ENCODE assay signal across 22 cellular contexts in genomic region chr15:65072027-65072426, GRCh38. TPM values are rescaled to one million over a fixed set of nuclear protein-coding genes. Genes with fewer than 3 reads are reported as not detected.
DNase-seq lines count a peak whose midpoint lies in the region; ATAC-seq and TF ChIP-seq lines count a peak whose summit lies in the region.
"Had no signal": no experiment of that assay in that cellular context is flagged by ENCODE, and none has a peak within 500 bp of the region (broad histone marks: within the 10 kb centered on the region; RNA-seq: fewer than 3 reads in every experiment).

No MANE protein-coding gene starts in this region.

- ATAC-seq in WTC11 (no peak), HG03039 (IDR thresholded peaks at IDR 0.05; ENCODE audit: unreplicated experiment) (no peak), HG02885 (IDR thresholded peaks at IDR 0.05; ENCODE audit: poor library complexity, unreplicated experiment) (no peak)
- ATAC-seq: activated CD4-positive, alpha-beta T cell treated with anti-CD3 and anti-CD28 coated beads for 36 hours; stimulated activated effector memory CD8-positive, alpha-beta T cell treated with anti-CD3 and anti-CD28 coated beads, Interleukin-12 subunit alpha, Interleukin-12 subunit beta, amount 100 ng/mL, for 72 hours had no signal

- TF ChIP-seq EP300 in stomach (IDR thresholded peaks at IDR 0.05), result no peak

- peaks cover 11% of the 10 kb centered on the region for H3K9me3 Mint-ChIP-seq in WTC11
- H3K9me3 Mint-ChIP-seq: immature natural killer cell; stimulated activated effector memory CD8-positive, alpha-beta T cell treated with anti-CD3 and anti-CD28 coated beads, Interleukin-12 subunit alpha, Interleukin-12 subunit beta, amount 100 ng/mL, for 72 hours had no signal

- H3K27me3 ChIP-seq in right atrium auricular region (no peaks in the 10 kb centered on the region), stomach (peaks cover 4 to 29% (median 22%) of the 10 kb centered on the region in 3 donors)

- TF ChIP-seq CTCF in GM10266 (IDR thresholded peaks at IDR 0.05; ENCODE audit: control insufficient read depth, insufficient read depth, low read depth, missing control alignments) (no peak), right atrium auricular region (IDR thresholded peaks at IDR 0.05) (no peak), stomach (IDR thresholded peaks at IDR 0.05) (no peak), WTC11 (IDR thresholded peaks at IDR 0.05) (no peak)

- no peak for TF ChIP-seq POLR2A in stomach (IDR thresholded peaks at IDR 0.05)

- peak; percentile 49 for DNase-seq in GM10266 (ENCODE audit: extremely low spot score)
- DNase-seq in right atrium auricular region (ENCODE audit: low spot score), result no peak
- DNase-seq in stomach, result no peak
- no peak for DNase-seq in WTC11 (ENCODE audit: low spot score)
- DNase-seq in NCI-H510A (lab: John Stamatoyannopoulos, UW), result no peak
- DNase-seq: activated CD4-positive, alpha-beta T cell treated with anti-CD3 and anti-CD28 coated beads for 36 hours; activated naive CD4-positive, alpha-beta T cell treated with Interleukin-2 at 50 U/mL for 16 hours; Calu3; effector CD8-positive, alpha-beta T cell; immature natural killer cell; NCI-H1417 treated with DMSO at 0.1 percent for 48 hours; NK-92 treated with Interleukin-12 subunit alpha and Interleukin-12 subunit beta, amount 100 ng/mL, for 24 hours; SHP77; small intestine; T-helper 2 cell had no signal

- H3K4me3 ChIP-seq in right atrium auricular region (no peak overlapping the region), stomach (no peak overlapping the region)
- H3K4me3 ChIP-seq: neural progenitor cell had no signal

- H3K9me3 ChIP-seq in right atrium auricular region (no peaks in the 10 kb centered on the region), stomach (no peaks in the 10 kb centered on the region)

- no peak overlapping the region for H3K4me3 Mint-ChIP-seq in WTC11
- H3K4me3 Mint-ChIP-seq: activated CD4-positive, alpha-beta T cell treated with anti-CD3 and anti-CD28 coated beads for 36 hours; brain; immature natural killer cell; neural progenitor cell; stimulated activated effector memory CD8-positive, alpha-beta T cell treated with anti-CD3 and anti-CD28 coated beads, Interleukin-12 subunit alpha, Interleukin-12 subunit beta, amount 100 ng/mL, for 72 hours had no signal

- CTCF ChIA-PET in WTC11 (lab: Charles Lee), result no interaction called here

- intact Hi-C loops in stomach (cut with DNase I; ENCODE audit: low total_unique reads), result no loop called here

- POLR2A ChIA-PET in WTC11 (lab: Charles Lee), result no interaction called here

- H3K27me3 Mint-ChIP-seq in WTC11 (ENCODE audit: low read depth), result peaks cover 17% of the 10 kb centered on the region

- 54 to 80% (median 74%) methylated on average over 1 of the region's 1 CpG for WGBS in stomach, 5 donors

- H3K27ac ChIP-seq in cingulate gyrus (ENCODE audit: low read depth, low read length) (peak overlapping the region; percentile 58), right atrium auricular region (peak overlapping the region; percentile 91 to 98), stomach (peak overlapping the region in 4 of 5 donors; percentile 20 to 88 (median 62))
- H3K27ac ChIP-seq: neural progenitor cell had no signal

- no peaks in the 10 kb centered on the region for H3K36me3 ChIP-seq in right atrium auricular region
- no peaks in the 10 kb centered on the region for H3K36me3 ChIP-seq in stomach
- H3K36me3 ChIP-seq: neural progenitor cell had no signal

- H3K4me1 ChIP-seq in right atrium auricular region (peaks cover 0 to 59% of the 10 kb centered on the region in 2 donors), stomach (peaks cover 41 to 54% (median 45%) of the 10 kb centered on the region in 4 donors)

- peaks cover 22% of the 10 kb centered on the region for H3K4me1 Mint-ChIP-seq in WTC11

- H3K36me3 Mint-ChIP-seq in WTC11, result peaks cover 4% of the 10 kb centered on the region; the same call in 1 of the 2 replicates
- H3K36me3 Mint-ChIP-seq: brain; stimulated activated effector memory CD8-positive, alpha-beta T cell treated with anti-CD3 and anti-CD28 coated beads, Interleukin-12 subunit alpha, Interleukin-12 subunit beta, amount 100 ng/mL, for 72 hours had no signal

- no peak overlapping the region for H3K27ac Mint-ChIP-seq in WTC11
- H3K27ac Mint-ChIP-seq: activated CD4-positive, alpha-beta T cell treated with anti-CD3 and anti-CD28 coated beads for 36 hours; immature natural killer cell; neural progenitor cell; stimulated activated effector memory CD8-positive, alpha-beta T cell treated with anti-CD3 and anti-CD28 coated beads, Interleukin-12 subunit alpha, Interleukin-12 subunit beta, amount 100 ng/mL, for 72 hours had no signal

TF ChIP-seq in WTC11, 78 proteins besides CTCF, POLR2A, EP300 and RAD21:
- TF ChIP-seq SOX15 (CRISPR knock-in tag; IDR thresholded peaks at IDR 0.05) (no peak), ZNF317 (CRISPR knock-in tag; IDR thresholded peaks at IDR 0.05; ENCODE audit: borderline replicate concordance, low read depth) (no peak), RORB (CRISPR knock-in tag; IDR thresholded peaks at IDR 0.05) (no peak), KAT7 (CRISPR knock-in tag; IDR thresholded peaks at IDR 0.05; ENCODE audit: borderline replicate concordance) (no peak), ZNF219 (CRISPR knock-in tag; IDR thresholded peaks at IDR 0.05; ENCODE audit: borderline replicate concordance) (no peak), MXD4 (CRISPR knock-in tag; IDR thresholded peaks at IDR 0.05; ENCODE audit: borderline replicate concordance) (no peak), ZBTB43 (CRISPR knock-in tag; IDR thresholded peaks at IDR 0.05) (no peak), NFATC4 (CRISPR knock-in tag; IDR thresholded peaks at IDR 0.05) (no peak)
- TF ChIP-seq, protein P1, sequence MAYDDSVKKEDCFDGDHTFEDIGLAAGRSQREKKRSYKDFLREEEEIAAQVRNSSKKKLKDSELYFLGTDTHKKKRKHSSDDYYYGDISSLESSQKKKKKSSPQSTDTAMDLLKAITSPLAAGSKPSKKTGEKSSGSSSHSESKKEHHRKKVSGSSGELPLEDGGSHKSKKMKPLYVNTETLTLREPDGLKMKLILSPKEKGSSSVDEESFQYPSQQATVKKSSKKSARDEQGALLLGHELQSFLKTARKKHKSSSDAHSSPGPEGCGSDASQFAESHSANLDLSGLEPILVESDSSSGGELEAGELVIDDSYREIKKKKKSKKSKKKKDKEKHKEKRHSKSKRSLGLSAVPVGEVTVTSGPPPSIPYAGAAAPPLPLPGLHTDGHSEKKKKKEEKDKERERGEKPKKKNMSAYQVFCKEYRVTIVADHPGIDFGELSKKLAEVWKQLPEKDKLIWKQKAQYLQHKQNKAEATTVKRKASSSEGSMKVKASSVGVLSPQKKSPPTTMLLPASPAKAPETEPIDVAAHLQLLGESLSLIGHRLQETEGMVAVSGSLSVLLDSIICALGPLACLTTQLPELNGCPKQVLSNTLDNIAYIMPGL (CRISPR knock-in tag; IDR thresholded peaks at IDR 0.05), result no peak
- TF ChIP-seq, protein P2, sequence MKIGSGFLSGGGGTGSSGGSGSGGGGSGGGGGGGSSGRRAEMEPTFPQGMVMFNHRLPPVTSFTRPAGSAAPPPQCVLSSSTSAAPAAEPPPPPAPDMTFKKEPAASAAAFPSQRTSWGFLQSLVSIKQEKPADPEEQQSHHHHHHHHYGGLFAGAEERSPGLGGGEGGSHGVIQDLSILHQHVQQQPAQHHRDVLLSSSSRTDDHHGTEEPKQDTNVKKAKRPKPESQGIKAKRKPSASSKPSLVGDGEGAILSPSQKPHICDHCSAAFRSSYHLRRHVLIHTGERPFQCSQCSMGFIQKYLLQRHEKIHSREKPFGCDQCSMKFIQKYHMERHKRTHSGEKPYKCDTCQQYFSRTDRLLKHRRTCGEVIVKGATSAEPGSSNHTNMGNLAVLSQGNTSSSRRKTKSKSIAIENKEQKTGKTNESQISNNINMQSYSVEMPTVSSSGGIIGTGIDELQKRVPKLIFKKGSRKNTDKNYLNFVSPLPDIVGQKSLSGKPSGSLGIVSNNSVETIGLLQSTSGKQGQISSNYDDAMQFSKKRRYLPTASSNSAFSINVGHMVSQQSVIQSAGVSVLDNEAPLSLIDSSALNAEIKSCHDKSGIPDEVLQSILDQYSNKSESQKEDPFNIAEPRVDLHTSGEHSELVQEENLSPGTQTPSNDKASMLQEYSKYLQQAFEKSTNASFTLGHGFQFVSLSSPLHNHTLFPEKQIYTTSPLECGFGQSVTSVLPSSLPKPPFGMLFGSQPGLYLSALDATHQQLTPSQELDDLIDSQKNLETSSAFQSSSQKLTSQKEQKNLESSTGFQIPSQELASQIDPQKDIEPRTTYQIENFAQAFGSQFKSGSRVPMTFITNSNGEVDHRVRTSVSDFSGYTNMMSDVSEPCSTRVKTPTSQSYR (CRISPR knock-in tag; IDR thresholded peaks at IDR 0.05), result no peak

RNA-seq across cellular contexts. Expression of gene RASL12, which starts 4.2 kb away (rescaled TPM):
- total RNA-seq in right atrium auricular region, result 100 to 1,000 TPM in 1 of 2 donors, 10 to 100 TPM in 1; 83.3 to 183 TPM
- total RNA-seq in stomach, result 10 to 100 TPM in 2 of 5 donors, 1 to 10 TPM in 2, under 1 TPM in 1; 0.58 to 27.7 (median 9.6) TPM
- polyA plus RNA-seq in stomach, result 10 to 100 TPM in 2 of 3 donors, 1 to 10 TPM in 1; 7.0 to 17.1 (median 12.2) TPM
- 5.6 to 6.8 TPM (median 6.5 TPM) in 3 replicates for total RNA-seq in WTC11 (2021)
- total RNA-seq: activated CD4-positive, alpha-beta T cell treated with anti-CD3 and anti-CD28 coated beads for 36 hours had no signal
- polyA plus RNA-seq: immature natural killer cell had no signal

RNA-seq across cellular contexts. Expression of gene KBTBD13, which starts 4.5 kb away (rescaled TPM):
- total RNA-seq in right atrium auricular region (1 to 10 TPM; 2.6 to 4.4 TPM), stomach (under 1 TPM in 1 of 5 donors, not detected in 4; 0.18 TPM), WTC11 (2021) (0.05 TPM in 1 of 3 replicates, not detected in the others)
- polyA plus RNA-seq in stomach, result not detected
- total RNA-seq: activated CD4-positive, alpha-beta T cell treated with anti-CD3 and anti-CD28 coated beads for 36 hours; Calu3; frontal cortex had no signal
- polyA plus RNA-seq: immature natural killer cell had no signal

RNA-seq across cellular contexts. Expression of gene SLC51B, which starts 26.8 kb away (rescaled TPM):
- total RNA-seq in right atrium auricular region, result not detected
- 10 to 100 TPM in 1 of 5 donors, not detected in 4; 19.7 TPM for total RNA-seq in stomach
- under 1 TPM in 2 of 3 donors, not detected in 1; 0.38 to 0.62 TPM for polyA plus RNA-seq in stomach
- total RNA-seq in WTC11 (2021), result not detected in 3 replicates
- total RNA-seq: activated CD4-positive, alpha-beta T cell treated with anti-CD3 and anti-CD28 coated beads for 36 hours; Calu3; frontal cortex had no signal
- polyA plus RNA-seq: immature natural killer cell had no signal

RNA-seq across cellular contexts. Expression of gene MTFMT, which starts 42.6 kb away (rescaled TPM):
- total RNA-seq in right atrium auricular region (10 to 100 TPM; 24.1 to 25.9 TPM), stomach (100 to 1,000 TPM in 1 of 5 donors, 10 to 100 TPM in 2, 1 to 10 TPM in 1, not detected in 1; 9.7 to 105 (median 20.2) TPM), WTC11 (2021) (22.3 to 28.8 TPM (median 26.7 TPM) in 3 replicates)
- 10 to 100 TPM in 1 of 3 donors, 1 to 10 TPM in 2; 5.3 to 12.0 (median 6.1) TPM for polyA plus RNA-seq in stomach

RNA-seq across cellular contexts. Expression of gene UBAP1L, which starts 43.0 kb away (rescaled TPM):
- total RNA-seq in right atrium auricular region (1 to 10 TPM in 1 of 2 donors, under 1 TPM in 1; 0.48 to 1.1 TPM), stomach (1 to 10 TPM in 4 of 5 donors, not detected in 1; 1.8 to 5.3 (median 2.6) TPM), WTC11 (2021) (2.0 to 2.9 TPM (median 2.2 TPM) in 3 replicates)
- 1 to 10 TPM in 2 of 3 donors, not detected in 1; 2.9 to 4.0 TPM for polyA plus RNA-seq in stomach
